ENCODE assay signal across 1 cellular context in the genomic region with DNA sequence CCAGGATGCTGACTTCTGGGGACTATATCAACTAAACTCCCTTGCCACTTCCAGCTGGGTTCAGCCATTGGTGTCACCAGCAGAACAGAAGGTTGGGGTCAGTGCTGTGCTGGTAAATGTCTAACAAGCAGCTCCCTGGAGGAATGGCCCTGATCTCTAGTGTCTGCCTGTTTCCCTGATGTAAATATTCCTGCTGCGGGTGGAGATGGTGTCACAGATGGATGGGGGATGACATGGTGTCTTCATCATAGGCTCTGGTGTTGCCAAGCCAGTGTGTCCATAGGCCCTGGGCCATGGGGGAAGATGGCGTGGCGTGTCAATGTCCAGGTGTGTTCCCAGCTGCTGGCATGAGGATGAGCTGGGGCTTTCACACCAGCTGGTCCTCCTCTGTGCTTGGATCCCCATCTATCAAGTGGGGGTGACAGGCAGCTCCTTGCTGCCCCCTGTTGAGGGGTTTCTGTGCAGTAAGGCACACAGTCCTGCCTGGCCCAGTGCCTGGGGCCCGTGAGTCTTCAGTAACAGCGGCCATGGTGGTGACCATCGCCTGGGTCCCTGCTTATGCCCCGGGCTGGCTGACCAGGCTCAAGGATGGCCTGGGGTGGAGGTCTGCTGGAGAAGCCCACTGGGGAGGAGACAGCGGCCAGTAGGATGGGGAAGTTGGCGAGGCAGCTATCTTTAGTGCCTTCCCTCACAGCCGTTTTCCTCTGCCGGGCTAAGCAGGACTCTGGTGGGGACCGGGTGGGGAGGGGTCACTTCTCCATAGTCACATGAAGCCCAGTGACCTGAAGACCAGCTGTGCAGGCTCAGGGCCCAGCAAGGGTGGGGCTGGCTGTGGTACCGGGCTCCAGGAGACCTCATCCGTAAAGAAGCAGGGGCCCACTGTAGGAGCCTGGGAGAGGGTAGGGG.
A peak's percentile ranks its signal among the peaks of the same experiment; 100 is the strongest.
TF ChIP-seq lines count a peak whose summit lies in the region.

No MANE protein-coding gene starts in this region.

TF ChIP-seq in K562, 482 proteins besides CTCF, POLR2A, EP300 and RAD21 (continued from another document):
- no peak for TF ChIP-seq RBM22 (IDR thresholded peaks at IDR 0.05; ENCODE audit: low read depth, low read length, poor library complexity, severe bottlenecking)
- peak; percentile 20; the same call in 1 of the 2 replicates for TF ChIP-seq ZNF232 (CRISPR knock-in tag; IDR thresholded peaks at IDR 0.05)
TF ChIP-seq in K562: peak in this region for 17.
